Comparison of ENCODE assay signal across 1 cellular context in the genomic region with DNA sequence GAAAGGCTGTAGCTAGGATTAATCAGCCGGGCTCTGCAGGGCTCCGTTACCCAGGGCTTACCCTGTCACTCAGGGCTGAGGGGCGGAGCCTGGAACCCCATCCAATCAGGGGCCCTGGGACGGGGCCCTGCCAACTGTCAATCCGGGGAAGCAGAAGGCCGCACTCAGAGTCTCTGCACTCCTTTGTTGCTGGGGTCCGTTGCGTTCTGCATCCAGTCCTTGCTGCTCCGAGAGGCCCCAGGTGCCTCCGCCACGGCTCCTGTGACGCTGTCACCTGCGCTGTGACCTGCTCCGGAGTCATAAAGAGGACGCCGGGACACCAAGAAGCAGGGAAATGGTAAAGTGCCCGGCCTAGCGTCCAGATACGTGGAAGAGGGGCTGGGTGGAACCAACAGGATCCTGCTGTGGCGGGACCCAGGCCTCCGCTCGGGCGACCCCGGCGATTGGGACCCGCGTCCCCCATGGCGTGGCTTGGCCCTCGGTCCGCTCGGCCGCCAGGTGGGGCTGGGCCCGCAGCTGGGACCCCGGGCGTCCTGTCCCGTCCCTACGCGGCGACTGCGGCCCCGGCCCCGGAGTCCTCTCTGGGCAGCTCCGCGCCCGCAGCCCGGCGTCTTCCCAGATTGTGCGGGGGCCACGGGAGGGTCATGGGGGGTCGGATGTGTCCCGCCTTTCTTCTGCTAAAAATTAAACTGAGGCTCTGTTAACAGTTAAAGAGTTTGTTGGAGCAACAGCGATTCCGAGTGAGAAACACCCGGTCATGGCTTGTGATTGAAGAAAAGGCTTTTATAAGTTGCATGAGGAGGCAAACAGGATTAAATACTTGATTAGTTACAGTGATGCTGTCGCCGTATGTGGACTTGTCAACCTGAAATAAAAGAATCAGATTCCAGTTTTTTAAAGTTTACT.
TF ChIP-seq lines count a peak whose summit lies in the region.

Gene ZNF491, plus strand, starts transcription at position 133 of the 906 bp plus-strand sequence. CDS start 7,431 bp downstream, outside the sequence.

TF ChIP-seq in IMR-90, 13 proteins besides CTCF, POLR2A, EP300 and RAD21:
- TF ChIP-seq CHD1 (IDR thresholded peaks at IDR 0.05; ENCODE audit: low read depth, low read length) (no peak), SMC3 (IDR thresholded peaks at IDR 0.05; ENCODE audit: low read depth, low read length) (peak; percentile 15; the same call in 1 of the 2 replicates)
